Comparison of ENCODE assay signal across 41 cellular contexts in the genomic region with DNA sequence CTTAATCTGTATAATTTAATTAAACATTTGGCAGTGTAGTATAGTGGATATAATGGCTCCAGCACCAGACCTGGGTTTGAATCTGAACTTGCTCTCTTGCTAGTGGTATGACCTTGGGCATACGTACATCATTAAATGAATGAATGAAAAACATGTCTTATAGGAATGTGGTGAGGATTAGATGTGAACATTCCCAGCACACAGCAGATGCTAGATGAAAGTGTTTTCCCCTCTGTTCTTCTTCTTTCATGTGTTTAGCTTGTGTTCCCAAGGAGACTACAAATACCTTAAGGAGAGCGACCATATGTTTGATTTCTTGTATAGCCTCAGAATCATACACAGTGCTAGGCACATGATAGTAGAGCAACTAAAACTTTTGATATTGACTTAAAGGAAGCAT. TPM values are rescaled to one million over a fixed set of nuclear protein-coding genes. Genes with fewer than 3 reads are reported as not detected.
"Had no signal": no experiment of that assay in that cellular context is flagged by ENCODE, and none has a peak within 500 bp of the region (broad histone marks: within the 10 kb centered on the region; RNA-seq: fewer than 3 reads in every experiment).

No MANE protein-coding gene starts in this region.

- H3K4me3 ChIP-seq: adrenal gland, ascending aorta, body of pancreas, breast epithelium, cardiac muscle cell had no signal

- DNase-seq: activated effector memory CD4-positive, alpha-beta T cell treated with anti-CD3 and anti-CD28 coated beads, Interleukin-2, amount 50 U/mL, for 16 hours; activated effector memory CD4-positive, alpha-beta T cell treated with Interleukin-2 at 50 U/mL for 16 hours; activated gamma-delta T cell; activated gamma-delta T cell treated with Interleukin-2 at 50 U/mL for 16 hours; activated naive CD4-positive, alpha-beta T cell; activated naive CD4-positive, alpha-beta T cell treated with anti-CD3 and anti-CD28 coated beads for 36 hours; activated naive CD4-positive, alpha-beta T cell treated with anti-CD3 and anti-CD28 coated beads, Interleukin-2, amount 10 ng/mL, durations not matched to agents 7 days and 5 days; activated naive CD4-positive, alpha-beta T cell treated with anti-CD3 and anti-CD28 coated beads, Interleukin-2, amount 50 U/mL, for 16 hours; activated naive CD4-positive, alpha-beta T cell treated with Interleukin-2 at 50 U/mL for 16 hours; activated naive CD8-positive, alpha-beta T cell treated with anti-CD3 and anti-CD28 coated beads for 36 hours; activated naive CD8-positive, alpha-beta T cell treated with anti-CD3 and anti-CD28 coated beads, Interleukin-2, amount 10 ng/mL, durations not matched to agents 7 days and 5 days; activated naive CD8-positive, alpha-beta T cell treated with anti-CD3 and anti-CD28 coated beads, Interleukin-2, amount 50 U/mL, for 24 hours; activated T-cell treated with anti-CD3 and anti-CD28 coated beads for 4 hours; activated T-cell treated with anti-CD3 and anti-CD28 coated beads, Interleukin-2, amount 50 U/mL, for 1 hour; activated T-cell treated with anti-CD3 and anti-CD28 coated beads, Interleukin-2, amount 50 U/mL, for 24 hours; activated T-cell treated with anti-CD3 and anti-CD28 coated beads, Interleukin-2, amount 50 U/mL, for 4 hours; activated T-cell treated with anti-CD3 and anti-CD28 coated beads, Interleukin-2, amount 50 U/mL, for 48 hours; activated T-cell treated with anti-CD3 and anti-CD28 coated beads, Interleukin-2, amount 50 U/mL, for 72 hours; adrenal gland; amniotic stem cell; amygdala; anterior cingulate cortex; aorta; body of pancreas; brain microvascular endothelial cell; caudate nucleus; central memory CD4-positive, alpha-beta T cell; cerebellar nuclear complex had no signal

- ATAC-seq: activated naive CD4-positive, alpha-beta T cell treated with anti-CD3 and anti-CD28 coated beads, Interleukin-2, amount 50 U/mL, for 72 hours; activated naive CD8-positive, alpha-beta T cell treated with anti-CD3 and anti-CD28 coated beads, Interleukin-2, amount 50 U/mL, for 24 hours; activated T-cell treated with anti-CD3 and anti-CD28 coated beads, Interleukin-2, amount 50 U/mL, for 4 hours; activated T-cell treated with anti-CD3 and anti-CD28 coated beads, Interleukin-2, amount 50 U/mL, for 72 hours; activated T-helper 17 cell treated with anti-CD3 and anti-CD28 coated beads, Interleukin-2, amount 50 U/mL, for 72 hours; body of pancreas had no signal

- H3K9me3 ChIP-seq: adrenal gland, ascending aorta, body of pancreas, breast epithelium had no signal

- H3K4me1 ChIP-seq: adrenal gland, ascending aorta, body of pancreas, breast epithelium had no signal

- H3K27me3 ChIP-seq: adrenal gland, ascending aorta, body of pancreas, brain microvascular endothelial cell, breast epithelium, cardiac muscle cell had no signal

- H3K27ac ChIP-seq: adrenal gland, ascending aorta, body of pancreas, brain microvascular endothelial cell, breast epithelium, cardiac muscle cell had no signal

RNA-seq across cellular contexts. Expression of gene CT47B1, which starts 56.5 kb away (rescaled TPM):
- total RNA-seq: activated naive CD4-positive, alpha-beta T cell treated with anti-CD3 and anti-CD28 coated beads for 36 hours; activated naive CD4-positive, alpha-beta T cell treated with anti-CD3 and anti-CD28 coated beads, Interleukin-2, amount 50 U/mL, for 72 hours; activated naive CD8-positive, alpha-beta T cell treated with anti-CD3 and anti-CD28 coated beads for 36 hours; activated naive CD8-positive, alpha-beta T cell treated with anti-CD3 and anti-CD28 coated beads, Interleukin-2, amount 10 ng/mL, durations not matched to agents 7 days and 5 days; activated T-cell treated with anti-CD3 and anti-CD28 coated beads, Interleukin-2, amount 50 U/mL, for 4 hours; activated T-cell treated with anti-CD3 and anti-CD28 coated beads, Interleukin-2, amount 50 U/mL, for 72 hours; activated T-helper 1 cell treated with anti-CD3 and anti-CD28 coated beads, Interleukin-12 subunit alpha, Interleukin-12 subunit beta, Interleukin-2, Interleukin-4 antibody, amounts not matched to agents 30 ng/mL and 10 ng/mL and 1 ng/mL, durations not matched to agents 14 hours and 24 hours and 36 hours; activated T-helper 17 cell treated with anti-CD3 and anti-CD28 coated beads, Interleukin-2, amount 50 U/mL, for 72 hours; activated T-helper 2 cell treated with anti-CD3 and anti-CD28 coated beads, Interferon-gamma antibody, Interleukin-2, Interleukin-4, amounts not matched to agents 10 μg/mL and 5 μg/mL and 100 μg/mL, durations not matched to agents 14 hours and 24 hours and 36 hours; adrenal gland; aorta; ascending aorta; astrocyte; body of pancreas; breast epithelium; bronchial epithelial cell; cardiac muscle cell; cardiac septum; cerebellum; chondrocyte had no signal
- polyA plus RNA-seq: adipose tissue, adrenal gland, aorta, cardiac muscle cell had no signal
